8 cellular contexts compared by ENCODE assay signal in the genomic region with DNA sequence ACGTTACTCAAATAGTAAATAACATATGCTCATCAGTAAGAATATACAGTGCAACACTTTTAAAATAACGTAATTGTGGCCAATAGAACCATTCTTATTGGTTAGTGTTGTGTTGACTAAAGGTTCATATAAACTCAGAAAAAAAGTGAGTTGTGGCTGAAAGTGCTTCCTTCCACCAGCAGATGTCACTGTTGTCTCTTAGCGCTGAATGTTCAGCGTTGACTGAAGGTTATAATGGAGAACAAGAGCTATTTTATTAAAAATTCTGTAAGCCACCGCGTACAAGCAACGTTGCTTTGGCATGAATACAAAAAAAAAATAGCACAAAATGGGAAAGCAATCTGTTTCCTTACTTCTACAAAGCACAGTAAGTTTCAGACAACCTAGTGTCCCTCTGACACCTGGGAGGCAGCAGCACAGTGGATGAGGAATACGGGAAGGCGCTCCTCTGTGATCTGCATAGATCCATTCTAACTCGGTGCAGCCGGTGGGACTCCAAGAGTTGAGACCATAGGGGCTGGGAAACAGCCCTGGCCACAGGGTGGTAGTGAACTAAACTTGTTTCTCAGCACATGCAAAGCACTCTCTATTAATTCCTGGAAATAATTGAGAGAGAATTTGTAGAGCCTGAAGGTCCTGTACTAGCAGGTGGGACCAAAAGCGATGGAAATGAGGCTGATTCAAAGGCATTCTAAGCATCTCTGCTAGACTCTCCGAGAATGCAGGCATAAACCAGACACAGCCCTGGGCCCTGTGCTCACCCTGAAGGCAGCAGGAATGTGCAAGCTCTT. TPM values are rescaled to one million over a fixed set of nuclear protein-coding genes. Genes with fewer than 3 reads are reported as not detected.
DNase-seq lines count a peak whose midpoint lies in the region; ATAC-seq and TF ChIP-seq lines count a peak whose summit lies in the region.

No MANE protein-coding gene starts in this region.

- DNase-seq in BJ (ENCODE audit: low read depth), result no peak
- peak; percentile 42 for DNase-seq in NCI-H1694 (lab: John Stamatoyannopoulos, UW)
- peak; percentile 79 for DNase-seq in activated CD4-positive, alpha-beta T cell treated with anti-CD3 and anti-CD28 coated beads, Interleukin-2, amount 10 ng/mL, durations not matched to agents 24 days and 14 days
- peak in 1 of 2 donors; percentile 47 for DNase-seq in foreskin keratinocyte
- DNase-seq in osteocyte (ENCODE audit: extremely low spot score, unreplicated experiment), result no peak
- no peak for DNase-seq in OCI-M2 (lab: John Stamatoyannopoulos, UW; ENCODE audit: unreplicated experiment)

- no peaks in the 10 kb centered on the region for H3K36me3 Mint-ChIP-seq in activated CD4-positive, alpha-beta T cell treated with anti-CD3 and anti-CD28 coated beads, Interleukin-2, amount 10 ng/mL, durations not matched to agents 24 days and 14 days (ENCODE audit: low read depth)
- no peaks in the 10 kb centered on the region for H3K36me3 Mint-ChIP-seq in osteocyte (ENCODE audit: unreplicated experiment)

- no peak overlapping the region for H3K4me3 ChIP-seq in BJ (ENCODE audit: low read depth, low read length)

- POLR2A ChIA-PET in BJ (lab: Charles Lee), result no interaction called here

- ATAC-seq in GM18505 (IDR thresholded peaks at IDR 0.05; ENCODE audit: unreplicated experiment), result peak; percentile 90
- ATAC-seq in HG02885 (IDR thresholded peaks at IDR 0.05; ENCODE audit: poor library complexity, unreplicated experiment), result peak; percentile 94
- peak; percentile 89 for ATAC-seq in foreskin keratinocyte

- peaks cover 4% of the 10 kb centered on the region for H3K4me1 Mint-ChIP-seq in activated CD4-positive, alpha-beta T cell treated with anti-CD3 and anti-CD28 coated beads, Interleukin-2, amount 10 ng/mL, durations not matched to agents 24 days and 14 days
- peaks cover 9% of the 10 kb centered on the region for H3K4me1 Mint-ChIP-seq in osteocyte (ENCODE audit: unreplicated experiment)

- H3K27me3 ChIP-seq in BJ (ENCODE audit: control insufficient read depth, insufficient read depth, low read length) (peaks cover 5% of the 10 kb centered on the region; the same call in 1 of the 2 replicates), foreskin keratinocyte (peaks cover 35% of the 10 kb centered on the region)

- H3K4me1 ChIP-seq in foreskin keratinocyte, result no peaks in the 10 kb centered on the region

- no peak overlapping the region for H3K27ac Mint-ChIP-seq in activated CD4-positive, alpha-beta T cell treated with anti-CD3 and anti-CD28 coated beads, Interleukin-2, amount 10 ng/mL, durations not matched to agents 24 days and 14 days
- H3K27ac Mint-ChIP-seq in osteocyte (ENCODE audit: unreplicated experiment), result no peak overlapping the region

- H3K27me3 Mint-ChIP-seq in activated CD4-positive, alpha-beta T cell treated with anti-CD3 and anti-CD28 coated beads, Interleukin-2, amount 10 ng/mL, durations not matched to agents 24 days and 14 days, result peaks cover 35% of the 10 kb centered on the region
- H3K27me3 Mint-ChIP-seq in osteocyte (ENCODE audit: unreplicated experiment), result peaks cover 24% of the 10 kb centered on the region

- H3K9me3 Mint-ChIP-seq in activated CD4-positive, alpha-beta T cell treated with anti-CD3 and anti-CD28 coated beads, Interleukin-2, amount 10 ng/mL, durations not matched to agents 24 days and 14 days, result no peaks in the 10 kb centered on the region
- no peaks in the 10 kb centered on the region for H3K9me3 Mint-ChIP-seq in osteocyte (ENCODE audit: unreplicated experiment)

- intact Hi-C loops in activated CD4-positive, alpha-beta T cell treated with anti-CD3 and anti-CD28 coated beads, Interleukin-2, amount 10 ng/mL, durations not matched to agents 24 days and 14 days (cut with micrococcal nuclease), result loop anchor here (5.0 kb wide), 2 partner anchors 339 to 784 kb away; no protein-coding TSS in a partner anchor

- TF ChIP-seq CTCF in BJ (IDR thresholded peaks at IDR 0.05; ENCODE audit: insufficient read depth, low read depth, low read length) (peak; percentile 87), foreskin keratinocyte (conservative IDR thresholded peaks at IDR 0.05) (peak; percentile 90), osteocyte (IDR thresholded peaks at IDR 0.05) (peak; percentile 92)

- no peak for TF ChIP-seq POLR2A in GM18505 (IDR thresholded peaks at IDR 0.05; ENCODE audit: borderline replicate concordance, extremely low read depth, insufficient read depth, insufficient read length)

- no peak overlapping the region for H3K27ac ChIP-seq in foreskin keratinocyte

- no peaks in the 10 kb centered on the region for H3K36me3 ChIP-seq in BJ (ENCODE audit: control insufficient read depth, insufficient read depth, low read length)

- no peak overlapping the region for H3K4me3 Mint-ChIP-seq in activated CD4-positive, alpha-beta T cell treated with anti-CD3 and anti-CD28 coated beads, Interleukin-2, amount 10 ng/mL, durations not matched to agents 24 days and 14 days
- peak overlapping the region; percentile 48 for H3K4me3 Mint-ChIP-seq in osteocyte (ENCODE audit: unreplicated experiment)

- CTCF ChIA-PET in BJ (lab: Yijun Ruan, JAX), result interaction anchor here (0.7 to 2.1 kb wide), 16 partner anchors 9 to 783 kb away, joined by 3 to 9 read pairs (median 3); no protein-coding TSS in a partner anchor

RNA-seq across cellular contexts. Expression of a gene that starts 23.9 kb away (rescaled TPM):
- polyA plus RNA-seq in BJ (2011; rRNA removed) (not detected in 2 replicates), foreskin keratinocyte (not detected in 2 replicates)
- polyA minus RNA-seq in BJ (2011; rRNA and poly(A)+ RNA removed), result not detected in 2 replicates
- not detected in 2 replicates for total RNA-seq in activated CD4-positive, alpha-beta T cell treated with anti-CD3 and anti-CD28 coated beads, Interleukin-2, amount 10 ng/mL, durations not matched to agents 24 days and 14 days
- total RNA-seq in foreskin keratinocyte (not detected in 2 replicates), osteocyte (not detected in 2 replicates)

Comparison
In these comparisons a context has a peak if more than half of its experiments do, and no peak if none do; other contexts are left out.
1. DNase-seq: peak in NCI-H1694 (single experiment) and activated CD4-positive, alpha-beta T cell treated with anti-CD3 and anti-CD28 coated beads, Interleukin-2, amount 10 ng/mL, durations not matched to agents 24 days and 14 days (single experiment); none in BJ (single experiment), osteocyte (single experiment) and OCI-M2 (single experiment).
2. Peak in every context shown above with its lines, with median percentiles within 50 percentile points of each other: CTCF ChIP-seq and ATAC-seq.